In the genomic region with DNA sequence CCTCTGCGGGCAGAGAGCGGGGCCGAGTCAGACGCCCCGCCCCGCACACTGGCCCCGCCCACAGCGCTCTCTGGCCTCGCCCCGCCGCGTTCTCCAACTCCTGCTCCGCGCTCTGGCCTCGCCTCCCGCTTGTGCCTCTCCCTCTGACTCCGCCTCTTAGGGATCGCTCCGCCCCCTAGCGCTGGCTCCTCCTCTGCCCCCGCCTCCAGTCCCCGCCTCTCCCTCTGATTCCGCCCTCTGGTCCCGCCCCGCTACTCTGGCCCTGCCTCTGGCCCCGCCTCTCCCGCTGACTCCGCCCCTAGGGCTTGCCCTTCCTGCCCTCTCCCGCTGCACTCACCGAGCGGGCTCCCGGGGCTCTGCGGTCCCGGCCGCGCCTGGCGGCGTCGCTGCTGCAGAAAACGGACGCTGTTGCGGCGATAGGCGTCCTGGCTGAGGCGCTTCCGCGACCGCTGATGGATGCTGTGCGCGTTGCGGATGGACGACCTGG, we compare ENCODE assay signal across 8 cellular contexts.
DNase-seq lines count a peak whose midpoint lies in the region; ATAC-seq and TF ChIP-seq lines count a peak whose summit lies in the region.
"Not testable (repeated sequence)": the region's sequence is repeated elsewhere in the genome, so short reads cannot be mapped to it uniquely, and the experiment has no call there.

No MANE protein-coding gene starts in this region.

- TF ChIP-seq POLR2A in gastroesophageal sphincter (IDR thresholded peaks at IDR 0.05) = not testable (repeated sequence)

- not testable (repeated sequence) for H3K36me3 ChIP-seq in CD4-positive, alpha-beta memory T cell (ENCODE audit: insufficient read depth, low read length); WERI-Rb-1; gastroesophageal sphincter; neuronal stem cell (replicated peaks in 1 of 2; ENCODE audit: control insufficient read depth in 2 of 2, insufficient read depth in 2 of 2, low read length in 2 of 2)

- WGBS in gastroesophageal sphincter (ENCODE audit: low coverage in 1 of 2), 2 donors = no CpG with 5 or more reads among the region's 52 CpGs
- WGBS in neuronal stem cell (ENCODE audit: extremely low coverage in 2 of 2, insufficient read length in 2 of 2, insufficient replicate concordance in 1 of 2), 2 donors = no CpG with 5 or more reads among the region's 52 CpGs

- not testable (repeated sequence) for H4K91ac ChIP-seq in neuronal stem cell (ENCODE audit: low read depth, low read length, poor library complexity)

- not testable (repeated sequence) for H3K4me1 ChIP-seq in CD4-positive, alpha-beta memory T cell (ENCODE audit: insufficient read depth, low read length); gastroesophageal sphincter; neuronal stem cell (ENCODE audit: control insufficient read depth in 2 of 2, insufficient read depth in 1 of 2, low read depth in 1 of 2, low read length in 2 of 2)

- not testable (repeated sequence) for H3K27me3 ChIP-seq in CD4-positive, alpha-beta memory T cell (ENCODE audit: insufficient read depth, low read length); WERI-Rb-1 (ENCODE audit: insufficient read depth, low read depth, severe bottlenecking); gastroesophageal sphincter; neuronal stem cell (ENCODE audit: control insufficient read depth in 3 of 3, insufficient read depth in 3 of 3, low read depth in 1 of 3, low read length in 3 of 3)

- TF ChIP-seq CTCF in WERI-Rb-1 (IDR thresholded peaks at IDR 0.05; ENCODE audit: low read depth, low read length) = not testable (repeated sequence)
- peak in 1 of 4 experiments; percentile 10 for TF ChIP-seq CTCF in gastroesophageal sphincter (IDR thresholded peaks at IDR 0.05)

- H3K4me3 Mint-ChIP-seq in CD4-positive, alpha-beta memory T cell = peak overlapping the region in 4 of 8 donors; percentile 41 to 68 (median 47)

- ATAC-seq in GM21447 (IDR thresholded peaks at IDR 0.05; ENCODE audit: unreplicated experiment) (peak; percentile 90), HG03139 (IDR thresholded peaks at IDR 0.05; ENCODE audit: unreplicated experiment) (peak; percentile 85), gastroesophageal sphincter (peak; percentile 97)

- H3K36me3 Mint-ChIP-seq in CD4-positive, alpha-beta memory T cell = not testable (repeated sequence)

- H3K27ac Mint-ChIP-seq in CD4-positive, alpha-beta memory T cell = not testable (repeated sequence)

- DNase-seq in CD4-positive, alpha-beta memory T cell = peak; percentile 91 to 98 (median 94)
- peak; percentile 36 for DNase-seq in WERI-Rb-1
- DNase-seq in activated naive CD4-positive, alpha-beta T cell treated with Interleukin-2 at 50 U/mL for 16 hours = peak; percentile 88
- not testable (repeated sequence) for DNase-seq in neuronal stem cell (ENCODE audit: low spot score)
- DNase-seq in stimulated activated CD8-positive, alpha-beta memory T cell treated with anti-CD3 and anti-CD28 coated beads, Interleukin-15, amount 100 ng/mL, for 4 hours (ENCODE audit: low read depth in 2 of 2) = peak; percentile 81 to 87

- not testable (repeated sequence) for H3K23ac ChIP-seq in neuronal stem cell (ENCODE audit: low read depth, low read length, poor library complexity)

- not testable (repeated sequence) for H2AK5ac ChIP-seq in neuronal stem cell (ENCODE audit: low read depth, low read length)

- H3K9ac ChIP-seq in neuronal stem cell (ENCODE audit: low read depth, low read length, poor library complexity) = not testable (repeated sequence)

- H2BK5ac ChIP-seq in neuronal stem cell (ENCODE audit: low read length) = not testable (repeated sequence)

- H3K27ac ChIP-seq in CD4-positive, alpha-beta memory T cell (ENCODE audit: low read depth, low read length); WERI-Rb-1; neuronal stem cell (replicated peaks; ENCODE audit: low read length): not testable (repeated sequence)
- peak overlapping the region in 3 of 4 donors; percentile 70 to 83 (median 81) for H3K27ac ChIP-seq in gastroesophageal sphincter

- not testable (repeated sequence) for H3K14ac ChIP-seq in neuronal stem cell (ENCODE audit: low read length)

- H2BK15ac ChIP-seq in neuronal stem cell (ENCODE audit: low read length) = not testable (repeated sequence)

- H4K8ac ChIP-seq in neuronal stem cell (ENCODE audit: low read depth, low read length) = not testable (repeated sequence)

- peak overlapping the region; percentile 66 for H2AFZ ChIP-seq in neuronal stem cell (ENCODE audit: low read length)

- POLR2A ChIA-PET in CD4-positive, alpha-beta memory T cell (lab: Charles Lee; ENCODE audit: partially characterized antibody) = not testable (repeated sequence)

- not testable (repeated sequence) for H3K18ac ChIP-seq in neuronal stem cell (ENCODE audit: low read length)

- H3K27me3 Mint-ChIP-seq in CD4-positive, alpha-beta memory T cell = not testable (repeated sequence)

- not testable (repeated sequence) for H3K4me3 ChIP-seq in CD4-positive, alpha-beta memory T cell (ENCODE audit: low read length in 2 of 2); WERI-Rb-1 (ENCODE audit: low read depth, low read length)
- peak overlapping the region; percentile 33 to 48 for H3K4me3 ChIP-seq in gastroesophageal sphincter
- H3K4me3 ChIP-seq in neuronal stem cell (ENCODE audit: low read length in 2 of 2) = peak overlapping the region in 1 of 2 donors; percentile 38

- not testable (repeated sequence) for TF ChIP-seq EP300 in gastroesophageal sphincter (IDR thresholded peaks at IDR 0.05)

- intact Hi-C loops in CD4-positive, alpha-beta memory T cell (cut with micrococcal nuclease) = not testable (repeated sequence)

- peak overlapping the region; percentile 40 for H3K4me2 ChIP-seq in neuronal stem cell (ENCODE audit: insufficient read depth, low read length, poor library complexity, severe bottlenecking)

- not testable (repeated sequence) for H3K4me1 Mint-ChIP-seq in CD4-positive, alpha-beta memory T cell

- H2BK12ac ChIP-seq in neuronal stem cell (ENCODE audit: low read length) = not testable (repeated sequence)

- H2BK120ac ChIP-seq in neuronal stem cell (ENCODE audit: low read depth, low read length) = not testable (repeated sequence)

- H3K79me1 ChIP-seq in neuronal stem cell (ENCODE audit: low read depth, low read length) = not testable (repeated sequence)

- not testable (repeated sequence) for H3K4ac ChIP-seq in neuronal stem cell (ENCODE audit: low read length)

- H3K9me3 Mint-ChIP-seq in CD4-positive, alpha-beta memory T cell = not testable (repeated sequence)

- not testable (repeated sequence) for H3K9me3 ChIP-seq in CD4-positive, alpha-beta memory T cell (ENCODE audit: control insufficient read depth in 1 of 2, low read length in 2 of 2); WERI-Rb-1 (ENCODE audit: severe bottlenecking); gastroesophageal sphincter; neuronal stem cell (replicated peaks in 1 of 2; ENCODE audit: control insufficient read depth in 2 of 2, insufficient read depth in 1 of 2, low read depth in 1 of 2, low read length in 2 of 2)

- CTCF ChIA-PET in CD4-positive, alpha-beta memory T cell (lab: Charles Lee; ENCODE audit: partially characterized antibody) = not testable (repeated sequence)
